In the genomic region with DNA sequence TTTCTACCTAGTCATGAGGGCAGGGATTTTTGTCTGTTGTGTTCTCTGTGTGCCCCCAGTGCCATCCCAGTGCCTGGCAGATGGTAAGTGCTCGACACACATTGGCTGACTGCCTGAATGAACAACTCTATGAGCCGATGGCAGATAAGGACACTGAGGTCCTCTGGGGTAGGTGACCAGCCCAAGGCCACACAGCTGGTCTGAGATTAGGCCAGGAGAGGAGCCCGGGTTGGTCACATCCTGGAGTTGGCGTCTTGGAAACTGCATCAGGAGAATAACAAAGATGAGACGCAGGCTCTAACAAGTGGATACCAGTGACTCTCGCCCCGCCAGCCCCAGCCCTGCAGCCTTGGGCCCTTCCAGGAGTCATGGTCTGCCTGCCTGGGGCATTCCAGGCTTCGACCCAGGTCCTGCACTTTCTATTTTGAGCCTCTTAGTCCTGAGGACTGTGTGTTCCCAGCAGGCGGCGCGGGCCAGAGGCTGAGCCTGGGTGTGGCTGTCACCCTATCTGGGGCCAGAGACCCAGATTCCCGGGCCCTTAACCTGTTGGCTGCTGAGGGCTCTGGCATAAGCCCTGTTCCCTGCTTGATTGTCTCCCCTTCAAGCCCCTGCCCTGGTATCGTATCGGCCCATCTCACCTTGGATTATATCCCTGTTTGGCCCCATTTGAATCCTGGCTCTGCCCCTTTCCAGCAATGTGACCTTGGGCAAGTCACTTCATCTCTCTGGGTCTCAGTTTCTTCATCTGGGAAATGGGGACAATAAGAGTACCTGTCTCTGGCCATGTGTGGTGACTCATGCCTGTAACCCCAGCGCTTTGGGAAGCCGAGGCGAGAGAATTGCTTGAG, we compare ENCODE assay signal across 11 cellular contexts.
DNase-seq lines count a peak whose midpoint lies in the region; ATAC-seq and TF ChIP-seq lines count a peak whose summit lies in the region.
"Had no signal": no experiment of that assay in that cellular context is flagged by ENCODE, and none has a peak within 500 bp of the region (broad histone marks: within the 10 kb centered on the region; RNA-seq: fewer than 3 reads in every experiment).

No MANE protein-coding gene starts in this region.

- CTCF ChIA-PET in HEK293 (lab: Yijun Ruan, JAX) = no interaction called here
- CTCF ChIA-PET in MCF 10A (lab: Yijun Ruan, JAX) = interaction anchor here (0.9 kb wide), 1 partner anchor 29 kb away, joined by 4 read pairs; no protein-coding TSS in a partner anchor

- H2AFZ ChIP-seq in hepatocyte = no peak overlapping the region

- H3K4me3 ChIP-seq in HEK293 (ENCODE audit: low read depth, low read length) = no peak overlapping the region
- no peak overlapping the region for H3K4me3 ChIP-seq in hepatocyte
- H3K4me3 ChIP-seq in skin epidermis = no peak overlapping the region

- no peaks in the 10 kb centered on the region for H3K36me3 ChIP-seq in HEK293 (ENCODE audit: control insufficient read depth in 2 of 2, insufficient read depth in 1 of 2, low read length in 2 of 2)
- no peaks in the 10 kb centered on the region for H3K36me3 ChIP-seq in hepatocyte (replicated peaks; ENCODE audit: insufficient read depth, low read depth)

- H3K27ac Mint-ChIP-seq in MCF 10A (ENCODE audit: low read depth, unreplicated experiment) = peak overlapping the region; percentile 23

- TF ChIP-seq CTCF in HEK293 (tag by site-specific recombination; IDR thresholded peaks at IDR 0.05) (no peak), MCF 10A (IDR thresholded peaks at IDR 0.05; ENCODE audit: unreplicated experiment) (peak; percentile 39), hepatocyte (IDR thresholded peaks at IDR 0.05; ENCODE audit: poor library complexity) (no peak)

- no TSS peak for BruUV-seq in MCF 10A (replicated peaks; lab: Mats Ljungman, UMichigan)

- no peaks in the 10 kb centered on the region for H3K9me3 Mint-ChIP-seq in MCF 10A (ENCODE audit: unreplicated experiment)

- no peaks in the 10 kb centered on the region for H3K9me2 ChIP-seq in hepatocyte (replicated peaks; ENCODE audit: insufficient read depth)

- 77% methylated on average over 17 of the region's 17 CpGs for WGBS in hepatocyte (ENCODE audit: low lambda C conversion rate, missing lambda C conversion rate)

- H3K4me1 ChIP-seq in HEK293 (ENCODE audit: control insufficient read depth, insufficient read depth, low read length) = no peaks in the 10 kb centered on the region; the same call in 1 of the 2 replicates
- peaks cover 11% of the 10 kb centered on the region for H3K4me1 ChIP-seq in hepatocyte (ENCODE audit: insufficient read depth)

- no peak for ATAC-seq in GM18520 (IDR thresholded peaks at IDR 0.05; ENCODE audit: unreplicated experiment)

- no peak overlapping the region for H3K4me2 ChIP-seq in hepatocyte

- no peaks in the 10 kb centered on the region for H3K79me2 ChIP-seq in hepatocyte

- peaks cover 6% of the 10 kb centered on the region for H3K36me3 Mint-ChIP-seq in MCF 10A (ENCODE audit: insufficient read depth, unreplicated experiment)

- H3K27me3 Mint-ChIP-seq in MCF 10A (ENCODE audit: insufficient read depth, unreplicated experiment) = no peaks in the 10 kb centered on the region

- DNase-seq in MCF 10A (ENCODE audit: unreplicated experiment) = peak; percentile 70
- peak; percentile 61 for DNase-seq in hepatocyte (ENCODE audit: low spot score)
- DNase-seq in DMS53 (lab: John Stamatoyannopoulos, UW) = no peak
- no peak for DNase-seq in midbrain (lab: John Stamatoyannopoulos, UW)
- DNase-seq in dermis blood vessel endothelial cell = no peak
- DNase-seq: activated effector memory CD4-positive, alpha-beta T cell treated with anti-CD3 and anti-CD28 coated beads, Interleukin-2, amount 50 U/mL, for 16 hours; NCI-H2171; retina had no signal

- H3K4me1 Mint-ChIP-seq in MCF 10A (ENCODE audit: insufficient read depth, unreplicated experiment) = peaks cover 22% of the 10 kb centered on the region

- POLR2A ChIA-PET in HEK293 (lab: Yijun Ruan, JAX) = no interaction called here
- POLR2A ChIA-PET in MCF 10A (lab: Yijun Ruan, JAX) = interaction anchor here (0.6 to 1.2 kb wide), 2 partner anchors 12 to 13 kb away, joined by 3 read pairs; no protein-coding TSS in a partner anchor

- intact Hi-C loops in MCF 10A (cut with micrococcal nuclease) = loop anchor here (1.0 to 2.0 kb wide), 2 partner anchors 101 to 182 kb away; no protein-coding TSS in a partner anchor

- no peaks in the 10 kb centered on the region for H4K20me1 ChIP-seq in hepatocyte (ENCODE audit: insufficient read depth, poor library complexity, severe bottlenecking)

- H3K27ac ChIP-seq in HEK293 (ENCODE audit: extremely low read depth, low read depth, low read length) (no peak overlapping the region), hepatocyte (peak overlapping the region; percentile 60), skin epidermis (peak overlapping the region in 19 of 21 experiments; percentile 1 to 80 (median 55))

- no peak overlapping the region for H3K4me3 Mint-ChIP-seq in MCF 10A (ENCODE audit: unreplicated experiment)

- H3K9me3 ChIP-seq in HEK293 (ENCODE audit: control insufficient read depth, insufficient read depth, low read depth, low read length) = no peaks in the 10 kb centered on the region
- H3K9me3 ChIP-seq in hepatocyte (ENCODE audit: low read depth) = no peaks in the 10 kb centered on the region

- no peaks in the 10 kb centered on the region for H3K27me3 ChIP-seq in hepatocyte

TF ChIP-seq in HEK293, 187 proteins besides CTCF, POLR2A, EP300 and RAD21:
- TF ChIP-seq SCRT2 (tag by site-specific recombination; IDR thresholded peaks at IDR 0.05) = 0 out of 2 replicates have a peak, but pooled peaks have one; percentile 15
- TF ChIP-seq ZNF146 (tag by site-specific recombination; IDR thresholded peaks at IDR 0.05) = no peak
- peak; percentile 81 for TF ChIP-seq ZBTB20 (tag by site-specific recombination; IDR thresholded peaks at IDR 0.05)
- TF ChIP-seq ZNF623 (tag by site-specific recombination; IDR thresholded peaks at IDR 0.05) = 0 out of 2 replicates have a peak, but pooled peaks have one; percentile 10
- TF ChIP-seq ZNF626 (tag by site-specific recombination; IDR thresholded peaks at IDR 0.05) = no peak
- no peak for TF ChIP-seq ZIC2 (tag by site-specific recombination; IDR thresholded peaks at IDR 0.05)
- no peak for TF ChIP-seq ZBTB26 (tag by site-specific recombination; optimal IDR thresholded peaks at IDR 0.05)
- peak; percentile 48; the same call in 1 of the 2 replicates for TF ChIP-seq ZNF121 (tag by site-specific recombination; IDR thresholded peaks at IDR 0.05)
- TF ChIP-seq, protein P1, sequence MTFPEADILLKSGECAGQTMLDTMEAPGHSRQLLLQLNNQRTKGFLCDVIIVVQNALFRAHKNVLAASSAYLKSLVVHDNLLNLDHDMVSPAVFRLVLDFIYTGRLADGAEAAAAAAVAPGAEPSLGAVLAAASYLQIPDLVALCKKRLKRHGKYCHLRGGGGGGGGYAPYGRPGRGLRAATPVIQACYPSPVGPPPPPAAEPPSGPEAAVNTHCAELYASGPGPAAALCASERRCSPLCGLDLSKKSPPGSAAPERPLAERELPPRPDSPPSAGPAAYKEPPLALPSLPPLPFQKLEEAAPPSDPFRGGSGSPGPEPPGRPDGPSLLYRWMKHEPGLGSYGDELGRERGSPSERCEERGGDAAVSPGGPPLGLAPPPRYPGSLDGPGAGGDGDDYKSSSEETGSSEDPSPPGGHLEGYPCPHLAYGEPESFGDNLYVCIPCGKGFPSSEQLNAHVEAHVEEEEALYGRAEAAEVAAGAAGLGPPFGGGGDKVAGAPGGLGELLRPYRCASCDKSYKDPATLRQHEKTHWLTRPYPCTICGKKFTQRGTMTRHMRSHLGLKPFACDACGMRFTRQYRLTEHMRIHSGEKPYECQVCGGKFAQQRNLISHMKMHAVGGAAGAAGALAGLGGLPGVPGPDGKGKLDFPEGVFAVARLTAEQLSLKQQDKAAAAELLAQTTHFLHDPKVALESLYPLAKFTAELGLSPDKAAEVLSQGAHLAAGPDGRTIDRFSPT (tag by site-specific recombination; IDR thresholded peaks at IDR 0.05) = no peak
- no peak for TF ChIP-seq ZNF776 (tag by site-specific recombination; IDR thresholded peaks at IDR 0.05; ENCODE audit: borderline replicate concordance)
- TF ChIP-seq ZNF777 (tag by site-specific recombination; IDR thresholded peaks at IDR 0.05; ENCODE audit: borderline replicate concordance) = no peak
- no peak for TF ChIP-seq ZNF521 (tag by site-specific recombination; IDR thresholded peaks at IDR 0.05)

Comparison
In these comparisons a context has a peak if more than half of its experiments do, and no peak if none do; other contexts are left out.
1. DNase-seq: peak in MCF 10A (single experiment) and hepatocyte (single experiment); none in DMS53 (single experiment), midbrain (single experiment) and dermis blood vessel endothelial cell (single experiment).